17 cellular contexts compared by ENCODE assay signal in genomic region chr19:49120868-49121267, GRCh38. TPM values are rescaled to one million over a fixed set of nuclear protein-coding genes. Genes with fewer than 3 reads are reported as not detected.
DNase-seq lines count a peak whose midpoint lies in the region; TF ChIP-seq lines count a peak whose summit lies in the region.
"Had no signal": no experiment of that assay in that cellular context is flagged by ENCODE, and none has a peak within 500 bp of the region (broad histone marks: within the 10 kb centered on the region; RNA-seq: fewer than 3 reads in every experiment).

No MANE protein-coding gene starts in this region.

- H3K9ac ChIP-seq in OCI-LY3 (ENCODE audit: low read length), result peak overlapping the region; percentile 87; the same call in 1 of the 2 replicates

- no peak overlapping the region for H3K27ac Mint-ChIP-seq in activated T-cell treated with anti-CD3 and anti-CD28 coated beads, Interleukin-2, amount 50 U/mL, for 24 hours
- no peak overlapping the region for H3K27ac Mint-ChIP-seq in osteocyte (ENCODE audit: unreplicated experiment)

- H3K4me3 Mint-ChIP-seq in activated T-cell treated with anti-CD3 and anti-CD28 coated beads, Interleukin-2, amount 50 U/mL, for 24 hours, result peak overlapping the region; percentile 74
- peak overlapping the region; percentile 44 for H3K4me3 Mint-ChIP-seq in osteocyte (ENCODE audit: unreplicated experiment)

- H3K9me3 Mint-ChIP-seq in activated T-cell treated with anti-CD3 and anti-CD28 coated beads, Interleukin-2, amount 50 U/mL, for 24 hours, result no peaks in the 10 kb centered on the region
- H3K9me3 Mint-ChIP-seq in osteocyte (ENCODE audit: unreplicated experiment), result no peaks in the 10 kb centered on the region

- H3K36me3 Mint-ChIP-seq in activated T-cell treated with anti-CD3 and anti-CD28 coated beads, Interleukin-2, amount 50 U/mL, for 24 hours (ENCODE audit: low read depth), result peaks cover 5% of the 10 kb centered on the region
- H3K36me3 Mint-ChIP-seq in osteocyte (ENCODE audit: unreplicated experiment), result no peaks in the 10 kb centered on the region

- no peaks in the 10 kb centered on the region for H3K36me3 ChIP-seq in OCI-LY3 (replicated peaks; ENCODE audit: low read depth, low read length)
- H3K36me3 ChIP-seq: brain microvascular endothelial cell, gastrocnemius medialis, SJCRH30, thoracic aorta had no signal

- H2AFZ ChIP-seq in OCI-LY3 (ENCODE audit: low read depth, low read length), result no peak overlapping the region

- H3K9me3 ChIP-seq in OCI-LY3 (ENCODE audit: insufficient read depth, low read length), result no peaks in the 10 kb centered on the region
- H3K9me3 ChIP-seq: gastrocnemius medialis, psoas muscle, SJCRH30, thoracic aorta had no signal

- no peak overlapping the region for H3K27ac ChIP-seq in OCI-LY3 (ENCODE audit: low read length)
- H3K27ac ChIP-seq in dorsolateral prefrontal cortex, result peak overlapping the region in 12 of 59 donors; percentile 72 to 99 (median 98)
- H3K27ac ChIP-seq: brain microvascular endothelial cell, psoas muscle, SJCRH30, thoracic aorta had no signal

- peak overlapping the region; percentile 92; the same call in 1 of the 2 replicates for H3K4me3 ChIP-seq in OCI-LY3 (ENCODE audit: low read length)
- peak overlapping the region in 49 of 59 donors; percentile 56 to 90 (median 78) for H3K4me3 ChIP-seq in dorsolateral prefrontal cortex

- H3K4me2 ChIP-seq in OCI-LY3 (ENCODE audit: low read length), result peak overlapping the region; percentile 85

- peaks cover 11% of the 10 kb centered on the region for H3K27me3 Mint-ChIP-seq in activated T-cell treated with anti-CD3 and anti-CD28 coated beads, Interleukin-2, amount 50 U/mL, for 24 hours
- H3K27me3 Mint-ChIP-seq in osteocyte (ENCODE audit: unreplicated experiment), result no peaks in the 10 kb centered on the region

- no peaks in the 10 kb centered on the region for H4K20me1 ChIP-seq in OCI-LY3 (ENCODE audit: insufficient read depth, low read length)

- H3K4me1 ChIP-seq in OCI-LY3 (ENCODE audit: low read length), result peaks cover 17% of the 10 kb centered on the region

- TF ChIP-seq CTCF in OCI-LY3 (IDR thresholded peaks at IDR 0.05; ENCODE audit: low read depth, low read length), result no peak
- TF ChIP-seq CTCF in dorsolateral prefrontal cortex (IDR thresholded peaks at IDR 0.05 in 54 of 56, conservative IDR thresholded peaks at IDR 0.05 in 2 of 56; ENCODE audit: low read depth in 1 of 56, partially characterized antibody in 56 of 56), result no peak
- TF ChIP-seq CTCF in osteocyte (IDR thresholded peaks at IDR 0.05), result no peak

- peaks cover 24% of the 10 kb centered on the region for H3K4me1 Mint-ChIP-seq in activated T-cell treated with anti-CD3 and anti-CD28 coated beads, Interleukin-2, amount 50 U/mL, for 24 hours (ENCODE audit: low read depth)
- H3K4me1 Mint-ChIP-seq in osteocyte (ENCODE audit: unreplicated experiment), result peaks cover 23% of the 10 kb centered on the region

- DNase-seq in activated T-cell treated with anti-CD3 and anti-CD28 coated beads, Interleukin-2, amount 50 U/mL, for 24 hours, result no peak
- no peak for DNase-seq in activated T-cell treated with anti-CD3 and anti-CD28 coated beads, Interleukin-2, amount 50 U/mL, for 48 hours
- DNase-seq in dorsolateral prefrontal cortex (no peak), osteocyte (ENCODE audit: extremely low spot score, unreplicated experiment) (no peak), foreskin melanocyte (no peak), DMS53 treated with DMSO at 0.1 percent for 48 hours (lab: John Stamatoyannopoulos, UW; ENCODE audit: unreplicated experiment) (no peak), NCI-H2227 treated with DMSO at 0.1 percent for 48 hours (lab: John Stamatoyannopoulos, UW) (no peak)
- DNase-seq: brain microvascular endothelial cell; DMS153; effector memory CD4-positive, alpha-beta T cell; gastrocnemius medialis; NCI-H2171; psoas muscle; SJCRH30; stimulated activated CD4-positive, alpha-beta T cell treated with anti-CD3 and anti-CD28 coated beads, Interleukin-15, amount 100 ng/mL, for 24 hours had no signal

- peaks cover 6% of the 10 kb centered on the region for H3K79me2 ChIP-seq in OCI-LY3 (ENCODE audit: low read length)

- H3K27me3 ChIP-seq in OCI-LY3 (ENCODE audit: low read depth, low read length) (no peaks in the 10 kb centered on the region), dorsolateral prefrontal cortex (no peaks in the 10 kb centered on the region)
- H3K27me3 ChIP-seq: brain microvascular endothelial cell, SJCRH30 had no signal

- intact Hi-C loops in dorsolateral prefrontal cortex (cut with DNase I), result no loop called here

RNA-seq across cellular contexts. Expression of gene PPFIA3, which starts 1.5 kb away (rescaled TPM):
- total RNA-seq in dorsolateral prefrontal cortex (100 to 1,000 TPM in 3 of 120 experiments, 10 to 100 TPM in 117; 24.9 to 116 (median 84.0) TPM), osteocyte (6.6 and 9.5 TPM in 2 replicates)

RNA-seq across cellular contexts. Expression of gene C19orf73, which starts 1.9 kb away (rescaled TPM):
- total RNA-seq in dorsolateral prefrontal cortex (1 to 10 TPM in 119 of 120 experiments, not detected in 1; 1.5 to 6.6 (median 3.2) TPM), osteocyte (1.8 and 3.4 TPM in 2 replicates)
- total RNA-seq: thoracic aorta had no signal

RNA-seq across cellular contexts. Expression of gene LIN7B, which starts 6.7 kb away (rescaled TPM):
- total RNA-seq in dorsolateral prefrontal cortex (10 to 100 TPM; 15.5 to 61.0 (median 36.9) TPM), osteocyte (7.9 and 9.9 TPM in 2 replicates)

RNA-seq across cellular contexts. Expression of gene HRC, which starts 34.3 kb away (rescaled TPM):
- 1 to 10 TPM in 96 of 120 experiments, under 1 TPM in 24; 0.26 to 5.0 (median 1.5) TPM for total RNA-seq in dorsolateral prefrontal cortex
- not detected in 2 replicates for total RNA-seq in osteocyte

RNA-seq across cellular contexts. Expression of gene SNRNP70, which starts 35.6 kb away (rescaled TPM):
- total RNA-seq in dorsolateral prefrontal cortex, result 100 to 1,000 TPM; 217 to 495 (median 342) TPM
- total RNA-seq in osteocyte, result 277 and 286 TPM in 2 replicates
